In the genomic region with DNA sequence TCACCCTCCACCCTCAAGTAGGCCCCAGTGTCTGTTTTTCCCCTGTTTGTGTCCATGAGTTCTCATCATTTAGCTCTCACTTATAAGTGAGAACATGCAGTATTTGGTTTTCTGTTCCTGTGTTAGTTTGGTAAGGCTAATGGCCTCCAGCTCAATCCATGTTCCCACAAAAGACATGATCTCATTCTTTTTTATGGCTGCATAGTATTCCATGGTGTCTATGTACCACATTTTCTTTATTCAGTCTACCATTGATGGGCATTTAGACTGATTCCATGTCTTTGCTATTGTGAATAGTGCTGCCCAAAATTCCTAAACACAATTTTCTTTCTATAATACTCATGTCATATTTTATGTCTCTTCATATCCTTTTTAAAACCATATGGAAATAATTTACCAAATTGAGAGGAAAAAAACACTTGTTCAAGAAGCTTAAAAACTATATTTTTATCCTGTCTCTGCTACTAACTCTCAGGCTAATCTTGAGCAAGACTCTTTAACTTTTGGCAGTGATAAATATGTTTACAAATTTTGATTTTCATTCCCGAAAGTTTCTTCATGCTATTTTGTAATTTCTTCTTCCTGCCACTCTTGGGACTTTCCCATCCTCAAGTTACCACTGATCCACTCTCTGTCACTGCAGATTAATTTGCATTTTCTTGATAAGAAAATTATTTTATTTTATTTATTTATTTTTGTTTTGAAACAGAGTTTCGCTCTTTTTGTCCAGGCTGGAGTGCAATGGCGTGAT, we compare ENCODE assay signal across 19 cellular contexts. TPM values are rescaled to one million over a fixed set of nuclear protein-coding genes. Genes with fewer than 3 reads are reported as not detected.
A peak's percentile ranks its signal among the peaks of the same experiment; 100 is the strongest.
DNase-seq lines count a peak whose midpoint lies in the region; ATAC-seq and TF ChIP-seq lines count a peak whose summit lies in the region.
"Had no signal": no experiment of that assay in that cellular context is flagged by ENCODE, and none has a peak within 500 bp of the region (broad histone marks: within the 10 kb centered on the region; RNA-seq: fewer than 3 reads in every experiment).

No MANE protein-coding gene starts in this region.

- H3K4me3 ChIP-seq in adipocyte (ENCODE audit: low read length) (no peak overlapping the region), fibroblast of the aortic adventitia (ENCODE audit: low read depth, low read length) (no peak overlapping the region), skeletal muscle tissue (ENCODE audit: low read length in 3 of 3) (no peak overlapping the region)
- H3K4me3 ChIP-seq: pancreas, sigmoid colon, tibial artery had no signal

- no peaks in the 10 kb centered on the region for H3K36me3 Mint-ChIP-seq in activated T-helper 17 cell treated with anti-CD3 and anti-CD28 coated beads, Interleukin-2, amount 50 U/mL, for 72 hours (ENCODE audit: low read depth)
- H3K36me3 Mint-ChIP-seq: naive thymus-derived CD8-positive, alpha-beta T cell had no signal

- peak overlapping the region; percentile 81 for H3K27ac ChIP-seq in skeletal muscle tissue (ENCODE audit: low read depth, low read length)
- H3K27ac ChIP-seq: pancreas, tibial artery had no signal

- DNase-seq in GM03348 (ENCODE audit: low spot score) = peak; percentile 14
- peak; percentile 86 for DNase-seq in adipocyte (ENCODE audit: low read depth)
- peak; percentile 65 for DNase-seq in fibroblast of the aortic adventitia (ENCODE audit: low read depth)
- DNase-seq in AML-193 (lab: John Stamatoyannopoulos, UW) = no peak
- DNase-seq in stimulated activated CD4-positive, alpha-beta T cell treated with anti-CD3 and anti-CD28 coated beads, Interleukin-2, amount 100 ng/mL, for 24 hours = no peak
- DNase-seq: activated T-cell treated with anti-CD3 and anti-CD28 coated beads, Interleukin-2, amount 50 U/mL, for 24 hours; H9; NCI-H1092; NCI-H2081 treated with DMSO at 0.1 percent for 48 hours; pancreas; sigmoid colon; T1000; tibial artery had no signal

- H3K4me1 ChIP-seq in adipocyte (ENCODE audit: control insufficient read depth, insufficient read depth, low read length) (peaks cover 54% of the 10 kb centered on the region), skeletal muscle tissue (ENCODE audit: control insufficient read depth in 3 of 3, insufficient read depth in 3 of 3, low read length in 3 of 3) (peaks cover 4 to 16% (median 9%) of the 10 kb centered on the region in 3 donors)
- H3K4me1 ChIP-seq: pancreas, sigmoid colon, tibial artery had no signal

- H3K27me3 ChIP-seq in adipocyte (replicated peaks; ENCODE audit: control insufficient read depth, insufficient read depth, low read length) (no peaks in the 10 kb centered on the region), skeletal muscle tissue (ENCODE audit: control insufficient read depth in 3 of 3, insufficient read depth in 3 of 3, low read length in 3 of 3) (no peaks in the 10 kb centered on the region)
- H3K27me3 ChIP-seq: pancreas, sigmoid colon, tibial artery had no signal

- H3K9ac ChIP-seq in adipocyte (ENCODE audit: low read length) (peak overlapping the region; percentile 73), skeletal muscle tissue (ENCODE audit: low read depth in 1 of 3, low read length in 3 of 3) (no peak overlapping the region)

- H3K9me3 Mint-ChIP-seq in activated T-helper 17 cell treated with anti-CD3 and anti-CD28 coated beads, Interleukin-2, amount 50 U/mL, for 72 hours = no peaks in the 10 kb centered on the region
- H3K9me3 Mint-ChIP-seq: activated naive CD4-positive, alpha-beta T cell treated with anti-CD3 and anti-CD28 coated beads for 36 hours; H9 had no signal

- H3K36me3 ChIP-seq in adipocyte (ENCODE audit: control insufficient read depth, insufficient read depth, low read length, severe bottlenecking) (no peaks in the 10 kb centered on the region), skeletal muscle tissue (ENCODE audit: control insufficient read depth in 3 of 3, insufficient read depth in 3 of 3, low read length in 3 of 3) (no peaks in the 10 kb centered on the region)
- H3K36me3 ChIP-seq: pancreas, sigmoid colon, tibial artery had no signal

- H3K27me3 Mint-ChIP-seq in activated T-helper 17 cell treated with anti-CD3 and anti-CD28 coated beads, Interleukin-2, amount 50 U/mL, for 72 hours = peaks cover 4% of the 10 kb centered on the region
- H3K27me3 Mint-ChIP-seq: activated T-cell treated with anti-CD3 and anti-CD28 coated beads, Interleukin-2, amount 50 U/mL, for 24 hours; naive thymus-derived CD8-positive, alpha-beta T cell had no signal

- H3K4me3 Mint-ChIP-seq in activated T-helper 17 cell treated with anti-CD3 and anti-CD28 coated beads, Interleukin-2, amount 50 U/mL, for 72 hours = no peak overlapping the region
- H3K4me3 Mint-ChIP-seq: activated CD8-positive, alpha-beta T cell treated with anti-CD3 and anti-CD28 coated beads, Interleukin-2, amount 10 ng/mL, durations not matched to agents 7 days and 5 days; activated naive CD4-positive, alpha-beta T cell treated with anti-CD3 and anti-CD28 coated beads for 36 hours; activated T-cell treated with anti-CD3 and anti-CD28 coated beads, Interleukin-2, amount 50 U/mL, for 24 hours; H9; naive thymus-derived CD8-positive, alpha-beta T cell had no signal

- no peak for TF ChIP-seq CTCF in fibroblast of the aortic adventitia (IDR thresholded peaks at IDR 0.05; ENCODE audit: insufficient read depth, low read length)

- no peaks in the 10 kb centered on the region for H3K4me1 Mint-ChIP-seq in activated T-helper 17 cell treated with anti-CD3 and anti-CD28 coated beads, Interleukin-2, amount 50 U/mL, for 72 hours
- H3K4me1 Mint-ChIP-seq: H9 had no signal

- no peaks in the 10 kb centered on the region for H3K9me3 ChIP-seq in adipocyte (ENCODE audit: control insufficient read depth, low read length)
- no peaks in the 10 kb centered on the region for H3K9me3 ChIP-seq in skeletal muscle tissue (ENCODE audit: control insufficient read depth in 3 of 3, low read length in 3 of 3)
- H3K9me3 ChIP-seq: pancreas, sigmoid colon, tibial artery had no signal

- no peak for ATAC-seq in GM18907 (IDR thresholded peaks at IDR 0.05; ENCODE audit: unreplicated experiment)
- no peak for ATAC-seq in activated T-helper 17 cell treated with anti-CD3 and anti-CD28 coated beads, Interleukin-2, amount 50 U/mL, for 72 hours (replicated peaks)

- H3K27ac Mint-ChIP-seq in activated T-helper 17 cell treated with anti-CD3 and anti-CD28 coated beads, Interleukin-2, amount 50 U/mL, for 72 hours = no peak overlapping the region
- H3K27ac Mint-ChIP-seq: activated CD8-positive, alpha-beta T cell treated with anti-CD3 and anti-CD28 coated beads, Interleukin-2, amount 10 ng/mL, durations not matched to agents 7 days and 5 days; activated naive CD4-positive, alpha-beta T cell treated with anti-CD3 and anti-CD28 coated beads for 36 hours; activated T-cell treated with anti-CD3 and anti-CD28 coated beads, Interleukin-2, amount 50 U/mL, for 24 hours; H9 had no signal

RNA-seq across cellular contexts. Expression of gene OSBPL8, which starts 28.0 kb away (rescaled TPM):
- total RNA-seq in fibroblast of the aortic adventitia (ENCODE audit: low replicate concordance) (133 and 243 TPM in 2 replicates), skeletal muscle tissue (22.4 TPM)
- total RNA-seq in activated T-helper 17 cell treated with anti-CD3 and anti-CD28 coated beads, Interleukin-2, amount 50 U/mL, for 72 hours = 10 to 100 TPM; 40.5 to 68.2 TPM

Comparison
In these comparisons a context has a peak if more than half of its experiments do, and no peak if none do; other contexts are left out.
1. DNase-seq: peak in GM03348 (single experiment), adipocyte (single experiment) and fibroblast of the aortic adventitia (single experiment); none in AML-193 (0 of 2) and stimulated activated CD4-positive, alpha-beta T cell treated with anti-CD3 and anti-CD28 coated beads, Interleukin-2, amount 100 ng/mL, for 24 hours (0 of 2).